In genomic region chr6:137417411-137417810, GRCh38 we compare ENCODE assay signal across 24 cellular contexts.
DNase-seq lines count a peak whose midpoint lies in the region; ATAC-seq and TF ChIP-seq lines count a peak whose summit lies in the region.
"Had no signal": no experiment of that assay in that cellular context is flagged by ENCODE, and none has a peak within 500 bp of the region (broad histone marks: within the 10 kb centered on the region; RNA-seq: fewer than 3 reads in every experiment).

No MANE protein-coding gene starts in this region.

- no peaks in the 10 kb centered on the region for H3K36me3 Mint-ChIP-seq in MCF 10A (ENCODE audit: insufficient read depth, unreplicated experiment)
- H3K36me3 Mint-ChIP-seq: activated CD8-positive, alpha-beta memory T cell treated with anti-CD3 and anti-CD28 coated beads, Interleukin-2, amount 10 ng/mL, durations not matched to agents 7 days and 5 days; IgD-negative memory B cell had no signal

- no peak overlapping the region for H3K9ac ChIP-seq in mammary epithelial cell (ENCODE audit: insufficient read depth, low read length)

- no peaks in the 10 kb centered on the region for H3K79me2 ChIP-seq in mammary epithelial cell (ENCODE audit: insufficient read depth, low read length)
- H3K79me2 ChIP-seq in PC-9 (ENCODE audit: low read depth), result no peaks in the 10 kb centered on the region

- ATAC-seq in GM18502 (IDR thresholded peaks at IDR 0.05; ENCODE audit: poor library complexity, unreplicated experiment), result no peak
- ATAC-seq in SK-N-SH treated with all-trans-retinoic acid at 6 μM for 48 hours, result no peak
- ATAC-seq: activated CD8-positive, alpha-beta memory T cell treated with anti-CD3 and anti-CD28 coated beads, Interleukin-2, amount 10 ng/mL, durations not matched to agents 7 days and 5 days had no signal

- POLR2A ChIA-PET in MCF 10A (lab: Yijun Ruan, JAX) (no interaction called here), PC-9 (lab: Charles Lee; ENCODE audit: unreplicated experiment) (no interaction called here)

- H3K4me1 Mint-ChIP-seq in MCF 10A (ENCODE audit: insufficient read depth, unreplicated experiment), result peaks cover 6% of the 10 kb centered on the region

- 44% methylated on average over 2 of the region's 2 CpGs for WGBS in mammary epithelial cell (ENCODE audit: low coverage, missing lambda C conversion rate)

- H3F3A ChIP-seq in PC-9 (ENCODE audit: insufficient read depth, low read depth), result no peaks in the 10 kb centered on the region

- in situ Hi-C loops in mammary epithelial cell (cut with MboI; ENCODE audit: low sequenced_read_pairs in 2 of 2), result no loop called here

- CTCF ChIA-PET in mammary epithelial cell (lab: Charles Lee; ENCODE audit: low non-redundant PET) (no interaction called here), MCF 10A (lab: Yijun Ruan, JAX) (interaction anchor here (0.8 to 1.4 kb wide), 2 partner anchors 11 to 46 kb away, joined by 4 read pairs; no protein-coding TSS in a partner anchor), PC-9 (lab: Charles Lee) (interaction anchor here (0.6 kb wide), 1 partner anchor 328 kb away, joined by 3 read pairs; no protein-coding TSS in a partner anchor)

- TF ChIP-seq CTCF in mammary epithelial cell (conservative IDR thresholded peaks at IDR 0.05 in 1 of 2, IDR thresholded peaks at IDR 0.05 in 1 of 2; ENCODE audit: extremely low read depth in 1 of 2, insufficient read depth in 1 of 2, low read depth in 1 of 2, low read length in 2 of 2) (no peak), MCF 10A (IDR thresholded peaks at IDR 0.05; ENCODE audit: unreplicated experiment) (no peak), fibroblast of the aortic adventitia (IDR thresholded peaks at IDR 0.05; ENCODE audit: insufficient read depth, low read length) (no peak), PC-9 (conservative IDR thresholded peaks at IDR 0.05) (no peak)

- H3K9me3 ChIP-seq in mammary epithelial cell (replicated peaks; ENCODE audit: insufficient read depth, low read length) (no peaks in the 10 kb centered on the region), SJCRH30 (replicated peaks) (no peaks in the 10 kb centered on the region), PC-9 (ENCODE audit: insufficient read depth, low read depth) (no peaks in the 10 kb centered on the region)
- H3K9me3 ChIP-seq: MG63, tibial nerve had no signal

- H4K20me1 ChIP-seq in mammary epithelial cell (ENCODE audit: insufficient read depth, low read length) (no peaks in the 10 kb centered on the region), PC-9 (ENCODE audit: insufficient read depth) (no peaks in the 10 kb centered on the region)

- H3K4me1 ChIP-seq in mammary epithelial cell (ENCODE audit: insufficient read depth, low read length) (no peaks in the 10 kb centered on the region), SJCRH30 (no peaks in the 10 kb centered on the region), PC-9 (replicated peaks; ENCODE audit: insufficient read depth) (no peaks in the 10 kb centered on the region)

- no TSS peak for BruUV-seq in mammary epithelial cell (replicated peaks; lab: Mats Ljungman, UMichigan)
- BruUV-seq in MCF 10A (replicated peaks; lab: Mats Ljungman, UMichigan), result no TSS peak
- no TSS peak for BruUV-seq in PC-9 (replicated peaks; lab: Mats Ljungman, UMichigan)

- no peaks in the 10 kb centered on the region for H3K9me3 Mint-ChIP-seq in MCF 10A (ENCODE audit: unreplicated experiment)
- H3K9me3 Mint-ChIP-seq: stimulated activated naive CD8-positive, alpha-beta T cell treated with anti-CD3 and anti-CD28 coated beads, Interleukin-15, Interleukin-2, amounts not matched to agents 100 ng/mL and 50 ng/mL, for 24 hours had no signal

- intact Hi-C loops in mammary epithelial cell (cut with micrococcal nuclease) (no loop called here), MCF 10A (cut with micrococcal nuclease) (no loop called here), PC-9 (cut with micrococcal nuclease; ENCODE audit: unreplicated experiment) (loop anchor here (5.0 kb wide), 1 partner anchor 145 kb away; no protein-coding TSS in a partner anchor)

- no peaks in the 10 kb centered on the region for H3K9me2 ChIP-seq in PC-9 (ENCODE audit: insufficient read depth)

- H3K4me3 ChIP-seq in mammary epithelial cell (replicated peaks in 1 of 3; ENCODE audit: insufficient read depth in 1 of 3, low read depth in 2 of 3, low read length in 3 of 3) (no peak overlapping the region), fibroblast of the aortic adventitia (ENCODE audit: low read depth, low read length) (no peak overlapping the region), SJCRH30 (no peak overlapping the region), PC-9 (no peak overlapping the region)
- H3K4me3 ChIP-seq: MG63, tibial nerve had no signal

- dilution Hi-C loops in mammary epithelial cell (cut with HindIII; ENCODE audit: low sequenced_read_pairs), result no loop called here

- peaks cover 7% of the 10 kb centered on the region for H3K27me3 ChIP-seq in mammary epithelial cell (ENCODE audit: insufficient read depth, low read length)
- H3K27me3 ChIP-seq in SJCRH30, result peaks cover 9% of the 10 kb centered on the region; the same call in 1 of the 2 replicates
- H3K27me3 ChIP-seq in PC-9 (ENCODE audit: insufficient read depth, low read depth), result no peaks in the 10 kb centered on the region
- H3K27me3 ChIP-seq: MG63, tibial nerve had no signal

- H3K4me2 ChIP-seq in mammary epithelial cell (ENCODE audit: insufficient read depth, low read depth, low read length) (no peak overlapping the region), PC-9 (no peak overlapping the region)

- H2AFZ ChIP-seq in mammary epithelial cell (ENCODE audit: low read depth, low read length), result no peak overlapping the region
- H2AFZ ChIP-seq in PC-9, result no peak overlapping the region

- no peak overlapping the region for H3K27ac ChIP-seq in mammary epithelial cell (ENCODE audit: insufficient read depth, low read depth, low read length)
- no peak overlapping the region for H3K27ac ChIP-seq in SJCRH30
- no peak overlapping the region for H3K27ac ChIP-seq in PC-9
- H3K27ac ChIP-seq: 22Rv1, tibial nerve had no signal

- no peaks in the 10 kb centered on the region for H3K27me3 Mint-ChIP-seq in MCF 10A (ENCODE audit: insufficient read depth, unreplicated experiment)

- H3K4me3 Mint-ChIP-seq in MCF 10A (ENCODE audit: unreplicated experiment), result no peak overlapping the region
- H3K4me3 Mint-ChIP-seq: activated CD8-positive, alpha-beta memory T cell treated with anti-CD3 and anti-CD28 coated beads, Interleukin-2, amount 10 ng/mL, durations not matched to agents 7 days and 5 days; B cell; IgD-negative memory B cell; stimulated activated naive CD8-positive, alpha-beta T cell treated with anti-CD3 and anti-CD28 coated beads, Interleukin-15, Interleukin-2, amounts not matched to agents 100 ng/mL and 50 ng/mL, for 24 hours had no signal

- no peak overlapping the region for H3K27ac Mint-ChIP-seq in MCF 10A (ENCODE audit: low read depth, unreplicated experiment)
- H3K27ac Mint-ChIP-seq: activated CD8-positive, alpha-beta memory T cell treated with anti-CD3 and anti-CD28 coated beads, Interleukin-2, amount 10 ng/mL, durations not matched to agents 7 days and 5 days; B cell; IgD-negative memory B cell; stimulated activated naive CD8-positive, alpha-beta T cell treated with anti-CD3 and anti-CD28 coated beads, Interleukin-15, Interleukin-2, amounts not matched to agents 100 ng/mL and 50 ng/mL, for 24 hours had no signal

- DNase-seq in mammary epithelial cell (peak; percentile 14), MCF 10A (ENCODE audit: unreplicated experiment) (no peak), amniotic epithelial cell (ENCODE audit: low read depth) (peak; percentile 5), fibroblast of the aortic adventitia (ENCODE audit: low read depth) (peak; percentile 63), SJCRH30 (no peak), PC-9 (no peak)
- DNase-seq: activated CD4-positive, alpha-beta T cell treated with anti-CD3 and anti-CD28 coated beads for 4 hours; activated CD8-positive, alpha-beta memory T cell treated with anti-CD3 and anti-CD28 coated beads, Interleukin-2, amount 10 ng/mL, durations not matched to agents 7 days and 5 days; activated naive CD4-positive, alpha-beta T cell treated with anti-CD3 and anti-CD28 coated beads, Interleukin-2, amount 50 U/mL, for 16 hours; erythroblast; MG63; NCI-H1436 treated with DMSO at 0.1 percent for 48 hours; NCI-H2227 treated with DMSO at 0.1 percent for 48 hours; NCI-H774; occipital lobe; stimulated activated CD4-positive, alpha-beta T cell treated with anti-CD3 and anti-CD28 coated beads, Interleukin-4, amount 100 ng/mL, for 24 hours; SW 1271 had no signal

- H3K36me3 ChIP-seq in mammary epithelial cell (ENCODE audit: insufficient read depth, low read length) (no peaks in the 10 kb centered on the region), SJCRH30 (no peaks in the 10 kb centered on the region), PC-9 (ENCODE audit: low read depth) (no peaks in the 10 kb centered on the region)
- H3K36me3 ChIP-seq: MG63, tibial nerve had no signal

TF ChIP-seq in SK-N-SH treated with all-trans-retinoic acid at 6 μM for 48 hours, 23 proteins besides CTCF, POLR2A, EP300 and RAD21 (continues in another document):
- TF ChIP-seq, protein P1, sequence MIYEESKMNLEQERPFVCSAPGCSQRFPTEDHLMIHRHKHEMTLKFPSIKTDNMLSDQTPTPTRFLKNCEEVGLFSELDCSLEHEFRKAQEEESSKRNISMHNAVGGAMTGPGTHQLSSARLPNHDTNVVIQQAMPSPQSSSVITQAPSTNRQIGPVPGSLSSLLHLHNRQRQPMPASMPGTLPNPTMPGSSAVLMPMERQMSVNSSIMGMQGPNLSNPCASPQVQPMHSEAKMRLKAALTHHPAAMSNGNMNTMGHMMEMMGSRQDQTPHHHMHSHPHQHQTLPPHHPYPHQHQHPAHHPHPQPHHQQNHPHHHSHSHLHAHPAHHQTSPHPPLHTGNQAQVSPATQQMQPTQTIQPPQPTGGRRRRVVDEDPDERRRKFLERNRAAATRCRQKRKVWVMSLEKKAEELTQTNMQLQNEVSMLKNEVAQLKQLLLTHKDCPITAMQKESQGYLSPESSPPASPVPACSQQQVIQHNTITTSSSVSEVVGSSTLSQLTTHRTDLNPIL (CRISPR knock-in tag; IDR thresholded peaks at IDR 0.05; ENCODE audit: low read depth), result no peak
- TF ChIP-seq ZFP30 (CRISPR knock-in tag; IDR thresholded peaks at IDR 0.05) (no peak), CSDC2 (CRISPR knock-in tag; IDR thresholded peaks at IDR 0.05) (no peak), TCF4 (CRISPR knock-in tag; IDR thresholded peaks at IDR 0.05; ENCODE audit: borderline replicate concordance) (no peak), GLIS3 (CRISPR knock-in tag; IDR thresholded peaks at IDR 0.05) (no peak)

Comparison
In these comparisons a context has a peak if more than half of its experiments do, and no peak if none do; other contexts are left out.
1. DNase-seq: peak in mammary epithelial cell (single experiment), amniotic epithelial cell (single experiment) and fibroblast of the aortic adventitia (single experiment); none in MCF 10A (single experiment), SJCRH30 (0 of 2) and PC-9 (0 of 2).